1 cellular context compared by ENCODE assay signal in genomic region chr14:68728342-68729106, GRCh38.
TF ChIP-seq lines count a peak whose summit lies in the region.

No MANE protein-coding gene starts in this region.

TF ChIP-seq in HepG2, 621 proteins besides CTCF, POLR2A, EP300 and RAD21 (continued from another document and continues in another):
- TF ChIP-seq GLMP (CRISPR knock-in tag; IDR thresholded peaks at IDR 0.05; ENCODE audit: borderline replicate concordance) (no peak), DNMT1 (CRISPR knock-in tag; IDR thresholded peaks at IDR 0.05) (no peak), ZSCAN20 (CRISPR knock-in tag; IDR thresholded peaks at IDR 0.05; ENCODE audit: borderline replicate concordance) (no peak), SAP130 (CRISPR knock-in tag; IDR thresholded peaks at IDR 0.05; ENCODE audit: low read depth) (peak; percentile 49), RCOR2 (CRISPR knock-in tag; IDR thresholded peaks at IDR 0.05) (peak; percentile 79; the same call in 1 of the 2 replicates), DPF2 (CRISPR knock-in tag; IDR thresholded peaks at IDR 0.05; ENCODE audit: borderline replicate concordance, low read depth) (no peak), NCOA2 (CRISPR knock-in tag; IDR thresholded peaks at IDR 0.05) (peak; percentile 82), SP5 (CRISPR knock-in tag; IDR thresholded peaks at IDR 0.05; ENCODE audit: borderline replicate concordance, low read depth) (no peak), MEF2D (CRISPR knock-in tag; IDR thresholded peaks at IDR 0.05) (0 out of 2 replicates have a peak, but pooled peaks have one; percentile 38), ZNF841 (CRISPR knock-in tag; IDR thresholded peaks at IDR 0.05; ENCODE audit: borderline replicate concordance) (no peak), ZNF207 (IDR thresholded peaks at IDR 0.05; ENCODE audit: borderline replicate concordance) (no peak), NR2F2 (IDR thresholded peaks at IDR 0.05; ENCODE audit: borderline replicate concordance, low read depth) (peak; percentile 56; the same call in 1 of the 2 replicates), ZNF615 (CRISPR knock-in tag; IDR thresholded peaks at IDR 0.05; ENCODE audit: borderline replicate concordance) (no peak), ZNF441 (CRISPR knock-in tag; IDR thresholded peaks at IDR 0.05; ENCODE audit: borderline replicate concordance) (no peak), FOXC1 (CRISPR knock-in tag; IDR thresholded peaks at IDR 0.05; ENCODE audit: borderline replicate concordance) (no peak), RNF2 (conservative IDR thresholded peaks at IDR 0.05; ENCODE audit: low read depth) (no peak), DZIP1 (CRISPR knock-in tag; IDR thresholded peaks at IDR 0.05) (no peak), BORCS8-MEF2B (CRISPR knock-in tag; IDR thresholded peaks at IDR 0.05) (no peak), TSC22D2 (CRISPR knock-in tag; IDR thresholded peaks at IDR 0.05; ENCODE audit: borderline replicate concordance) (no peak), ZNF280D (CRISPR knock-in tag; IDR thresholded peaks at IDR 0.05) (no peak), ZFP36L1 (CRISPR knock-in tag; IDR thresholded peaks at IDR 0.05) (0 out of 2 replicates have a peak, but pooled peaks have one; percentile 62), ZNF468 (CRISPR knock-in tag; IDR thresholded peaks at IDR 0.05) (no peak), ZNF570 (CRISPR knock-in tag; IDR thresholded peaks at IDR 0.05; ENCODE audit: borderline replicate concordance) (no peak), ATF7 (IDR thresholded peaks at IDR 0.05) (no peak), ATF7 (CRISPR knock-in tag; IDR thresholded peaks at IDR 0.05) (no peak), SIX1 (CRISPR knock-in tag; IDR thresholded peaks at IDR 0.05; ENCODE audit: borderline replicate concordance) (no peak), GATAD2A (CRISPR knock-in tag; IDR thresholded peaks at IDR 0.05) (peak; percentile 77), ARID2 (CRISPR knock-in tag; IDR thresholded peaks at IDR 0.05; ENCODE audit: borderline replicate concordance) (no peak), SOX5 (CRISPR knock-in tag; IDR thresholded peaks at IDR 0.05; ENCODE audit: borderline replicate concordance) (peak; percentile 69; the same call in 1 of the 2 replicates), ZNF337 (CRISPR knock-in tag; IDR thresholded peaks at IDR 0.05; ENCODE audit: borderline replicate concordance, low read depth) (no peak), BCL6 (CRISPR knock-in tag; IDR thresholded peaks at IDR 0.05) (peak; percentile 90), MIER3 (CRISPR knock-in tag; IDR thresholded peaks at IDR 0.05; ENCODE audit: borderline replicate concordance) (0 out of 2 replicates have a peak, but pooled peaks have one; percentile 17), LCORL (IDR thresholded peaks at IDR 0.05) (0 out of 2 replicates have a peak, but pooled peaks have one; percentile 32), LCORL (CRISPR knock-in tag; IDR thresholded peaks at IDR 0.05) (peak; percentile 56; the same call in 1 of the 2 replicates), ZNF850 (CRISPR knock-in tag; conservative IDR thresholded peaks at IDR 0.05) (no peak), PITX1 (CRISPR knock-in tag; IDR thresholded peaks at IDR 0.05) (no peak), ZMAT3 (CRISPR knock-in tag; conservative IDR thresholded peaks at IDR 0.05) (no peak), DNMT3B (CRISPR knock-in tag; conservative IDR thresholded peaks at IDR 0.05) (no peak), BHLHE40 (IDR thresholded peaks at IDR 0.05; ENCODE audit: low read length) (no peak), ZNF687 (CRISPR knock-in tag; IDR thresholded peaks at IDR 0.05) (no peak; the same call in 1 of the 2 replicates), TBX3 (IDR thresholded peaks at IDR 0.05; ENCODE audit: borderline replicate concordance) (peak; percentile 67; the same call in 1 of the 2 replicates), SNAI1 (CRISPR knock-in tag; IDR thresholded peaks at IDR 0.05; ENCODE audit: borderline replicate concordance) (no peak), SMAD3 (CRISPR knock-in tag; IDR thresholded peaks at IDR 0.05) (peak; percentile 66; the same call in 1 of the 2 replicates), ZNF580 (CRISPR knock-in tag; IDR thresholded peaks at IDR 0.05; ENCODE audit: borderline replicate concordance, low read depth) (no peak), CREB1 (IDR thresholded peaks at IDR 0.05) (no peak), CREB1 (CRISPR knock-in tag; IDR thresholded peaks at IDR 0.05) (no peak; the same call in 1 of the 2 replicates), CHD4 (IDR thresholded peaks at IDR 0.05; ENCODE audit: borderline replicate concordance, low read length) (no peak), ZNF367 (CRISPR knock-in tag; IDR thresholded peaks at IDR 0.05; ENCODE audit: borderline replicate concordance) (no peak), SNRNP70 (IDR thresholded peaks at IDR 0.05; ENCODE audit: low read depth, low read length) (no peak), KLF12 (CRISPR knock-in tag; IDR thresholded peaks at IDR 0.05; ENCODE audit: borderline replicate concordance) (no peak), HINFP (CRISPR knock-in tag; IDR thresholded peaks at IDR 0.05; ENCODE audit: low read depth) (no peak), TMF1 (CRISPR knock-in tag; IDR thresholded peaks at IDR 0.05; ENCODE audit: low read depth) (no peak), NR2C2 (CRISPR knock-in tag; IDR thresholded peaks at IDR 0.05; ENCODE audit: borderline replicate concordance) (no peak; the same call in 1 of the 2 replicates), MBD4 (IDR thresholded peaks at IDR 0.05; ENCODE audit: borderline replicate concordance, low read length) (no peak), NR0B2 (CRISPR knock-in tag; IDR thresholded peaks at IDR 0.05) (no peak), STAG1 (CRISPR knock-in tag; IDR thresholded peaks at IDR 0.05) (peak; percentile 13; the same call in 1 of the 2 replicates), ETS1 (CRISPR knock-in tag; IDR thresholded peaks at IDR 0.05) (no peak), ZNF678 (CRISPR knock-in tag; IDR thresholded peaks at IDR 0.05) (no peak), SAFB2 (CRISPR knock-in tag; IDR thresholded peaks at IDR 0.05; ENCODE audit: borderline replicate concordance, low read depth) (no peak)
